Comparison of ENCODE assay signal across 8 cellular contexts in the genomic region with DNA sequence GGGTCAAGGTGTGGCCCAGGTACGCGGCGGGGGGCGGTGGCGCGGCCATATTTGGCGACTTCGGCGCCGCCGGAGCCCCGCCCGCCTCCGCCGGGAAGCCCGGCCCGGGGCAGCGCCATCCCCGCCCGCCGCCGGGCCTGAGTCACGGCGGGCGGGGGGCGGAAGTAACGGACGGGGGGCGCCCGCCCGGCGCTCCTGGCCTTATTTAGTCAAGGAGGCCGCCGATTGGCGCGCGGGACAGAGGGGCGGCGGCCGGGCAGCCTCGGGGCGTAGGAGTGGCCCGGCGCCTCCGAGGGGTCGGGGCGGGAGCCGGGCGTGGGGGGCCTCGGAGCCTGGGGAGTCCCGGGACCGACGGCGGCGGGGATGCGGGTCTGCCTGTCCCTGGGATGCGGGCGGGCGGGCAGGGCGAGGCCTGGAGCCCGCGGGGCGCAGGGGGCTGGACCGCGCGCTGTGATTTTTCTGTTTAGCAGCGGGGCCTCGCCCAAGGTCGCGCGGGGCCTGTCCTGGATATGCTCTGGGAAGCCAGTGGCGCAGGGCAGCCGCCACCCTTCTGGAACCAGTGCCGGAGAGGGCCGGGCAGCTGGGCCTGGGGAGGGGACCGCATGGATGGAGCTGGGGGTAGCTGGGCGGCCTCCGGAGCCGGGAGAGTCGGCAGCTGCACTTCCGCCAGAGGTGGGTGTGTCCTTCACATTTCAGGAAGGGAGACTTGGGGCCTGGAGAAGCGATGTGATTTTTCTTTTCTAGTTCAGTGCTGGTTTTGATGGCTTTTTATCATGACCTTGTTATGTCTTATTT. TPM values are rescaled to one million over a fixed set of nuclear protein-coding genes. Genes with fewer than 3 reads are reported as not detected.
DNase-seq lines count a peak whose midpoint lies in the region; ATAC-seq, FAIRE-seq and TF ChIP-seq lines count a peak whose summit lies in the region.

No MANE protein-coding gene starts in this region.

- peak; percentile 87 for DNase-seq in D341Med (ENCODE audit: low spot score)
- DNase-seq in H54 (ENCODE audit: insufficient read length, low spot score): peak; percentile 89
- DNase-seq in NCI-H2196 treated with DMSO at 0.1 percent for 48 hours (lab: John Stamatoyannopoulos, UW; ENCODE audit: unreplicated experiment): peak; percentile 80
- DNase-seq in activated CD4-positive, alpha-beta T cell treated with anti-CD3 and anti-CD28 coated beads, Interleukin-2, amount 50 U/mL, for 1 hour: peak; percentile 64
- peak; percentile 83 for DNase-seq in dermis blood vessel endothelial cell
- peak; percentile 83 to 96 for DNase-seq in left lung
- DNase-seq in stimulated activated CD4-positive, alpha-beta T cell treated with anti-CD3 and anti-CD28 coated beads, TNF-alpha, amount 100 ng/mL, for 1 hour (ENCODE audit: low read depth in 3 of 3, low spot score in 1 of 3): peak in 2 of 3 donors; percentile 42 to 55

- TF ChIP-seq CTCF in left lung (IDR thresholded peaks at IDR 0.05): no peak

- H3K4me3 ChIP-seq in left lung: peak overlapping the region; percentile 82 to 91

- H3K27ac ChIP-seq in left lung: peak overlapping the region; percentile 99 to 100

- no peaks in the 10 kb centered on the region for H3K9me3 ChIP-seq in left lung

- H3K27me3 ChIP-seq in left lung: peaks cover 0 to 11% of the 10 kb centered on the region in 2 donors

- TF ChIP-seq POLR2A in H54 (IDR thresholded peaks at IDR 0.05; ENCODE audit: low read depth, low read length): peak; percentile 34

- peak; percentile 40 for ATAC-seq in left lung
- ATAC-seq in GM19452 (IDR thresholded peaks at IDR 0.05; ENCODE audit: unreplicated experiment): no peak

- H3K4me1 ChIP-seq in left lung: peaks cover 15 to 55% of the 10 kb centered on the region in 2 donors

- H3K36me3 ChIP-seq in left lung: peaks cover 0 to 24% of the 10 kb centered on the region in 2 donors

- no peak for FAIRE-seq in H54 (lab: Jason Lieb, UNC)

- intact Hi-C loops in left lung (cut with DNase I): loop anchor here in 1 of 2 donors (5.0 kb wide), 1 partner anchor 118 kb away; the partner anchor contains the start of gene BAHCC1

RNA-seq across cellular contexts. Expression of gene ACTG1, which starts 2.3 kb away (rescaled TPM):
- total RNA-seq in dermis blood vessel endothelial cell: 6,291 and 7,288 TPM in 2 replicates
- total RNA-seq in left lung: 1,000 to 10,000 TPM; 2,607 to 3,206 TPM

RNA-seq across cellular contexts. Expression of gene FSCN2, which starts 13.2 kb away (rescaled TPM):
- 0.42 and 1.0 TPM in 2 replicates for total RNA-seq in dermis blood vessel endothelial cell
- total RNA-seq in left lung: 1 to 10 TPM; 2.1 to 3.4 TPM

RNA-seq across cellular contexts. Expression of gene FAAP100, which starts 37.2 kb away (rescaled TPM):
- 26.0 and 27.1 TPM in 2 replicates for total RNA-seq in dermis blood vessel endothelial cell
- 10 to 100 TPM; 28.1 to 28.4 TPM for total RNA-seq in left lung
